ENCODE assay signal across 1 cellular context in genomic region chr16:46789499-46790414, GRCh38.
TF ChIP-seq lines count a peak whose summit lies in the region.

No MANE protein-coding gene starts in this region.

TF ChIP-seq in A549, 52 proteins besides CTCF, POLR2A, EP300 and RAD21 (continued from another document):
- TF ChIP-seq, protein P1, sequence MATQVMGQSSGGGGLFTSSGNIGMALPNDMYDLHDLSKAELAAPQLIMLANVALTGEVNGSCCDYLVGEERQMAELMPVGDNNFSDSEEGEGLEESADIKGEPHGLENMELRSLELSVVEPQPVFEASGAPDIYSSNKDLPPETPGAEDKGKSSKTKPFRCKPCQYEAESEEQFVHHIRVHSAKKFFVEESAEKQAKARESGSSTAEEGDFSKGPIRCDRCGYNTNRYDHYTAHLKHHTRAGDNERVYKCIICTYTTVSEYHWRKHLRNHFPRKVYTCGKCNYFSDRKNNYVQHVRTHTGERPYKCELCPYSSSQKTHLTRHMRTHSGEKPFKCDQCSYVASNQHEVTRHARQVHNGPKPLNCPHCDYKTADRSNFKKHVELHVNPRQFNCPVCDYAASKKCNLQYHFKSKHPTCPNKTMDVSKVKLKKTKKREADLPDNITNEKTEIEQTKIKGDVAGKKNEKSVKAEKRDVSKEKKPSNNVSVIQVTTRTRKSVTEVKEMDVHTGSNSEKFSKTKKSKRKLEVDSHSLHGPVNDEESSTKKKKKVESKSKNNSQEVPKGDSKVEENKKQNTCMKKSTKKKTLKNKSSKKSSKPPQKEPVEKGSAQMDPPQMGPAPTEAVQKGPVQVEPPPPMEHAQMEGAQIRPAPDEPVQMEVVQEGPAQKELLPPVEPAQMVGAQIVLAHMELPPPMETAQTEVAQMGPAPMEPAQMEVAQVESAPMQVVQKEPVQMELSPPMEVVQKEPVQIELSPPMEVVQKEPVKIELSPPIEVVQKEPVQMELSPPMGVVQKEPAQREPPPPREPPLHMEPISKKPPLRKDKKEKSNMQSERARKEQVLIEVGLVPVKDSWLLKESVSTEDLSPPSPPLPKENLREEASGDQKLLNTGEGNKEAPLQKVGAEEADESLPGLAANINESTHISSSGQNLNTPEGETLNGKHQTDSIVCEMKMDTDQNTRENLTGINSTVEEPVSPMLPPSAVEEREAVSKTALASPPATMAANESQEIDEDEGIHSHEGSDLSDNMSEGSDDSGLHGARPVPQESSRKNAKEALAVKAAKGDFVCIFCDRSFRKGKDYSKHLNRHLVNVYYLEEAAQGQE (IDR thresholded peaks at IDR 0.05), result peak; percentile 73
- TF ChIP-seq CHD2 (IDR thresholded peaks at IDR 0.05; ENCODE audit: low read length, partially characterized antibody), result peak; percentile 70
- TF ChIP-seq PHF8 (IDR thresholded peaks at IDR 0.05; ENCODE audit: borderline replicate concordance, low read depth), result peak; percentile 63; the same call in 1 of the 2 replicates
